In genomic region chr3:144556392-144556791, GRCh38 we compare ENCODE assay signal across 11 cellular contexts.
DNase-seq lines count a peak whose midpoint lies in the region; ATAC-seq, FAIRE-seq and TF ChIP-seq lines count a peak whose summit lies in the region.
"Had no signal": no experiment of that assay in that cellular context is flagged by ENCODE, and none has a peak within 500 bp of the region (broad histone marks: within the 10 kb centered on the region; RNA-seq: fewer than 3 reads in every experiment).

No MANE protein-coding gene starts in this region.

- no peaks in the 10 kb centered on the region for H3K9me3 Mint-ChIP-seq in activated CD4-positive, alpha-beta memory T cell treated with anti-CD3 and anti-CD28 coated beads, Interleukin-2, amount 10 ng/mL, durations not matched to agents 7 days and 5 days
- no peaks in the 10 kb centered on the region for H3K9me3 Mint-ChIP-seq in endodermal cell

- H3K36me3 Mint-ChIP-seq in activated CD4-positive, alpha-beta memory T cell treated with anti-CD3 and anti-CD28 coated beads, Interleukin-2, amount 10 ng/mL, durations not matched to agents 7 days and 5 days (ENCODE audit: low read depth) = no peaks in the 10 kb centered on the region
- no peaks in the 10 kb centered on the region for H3K36me3 Mint-ChIP-seq in endodermal cell (ENCODE audit: low read depth)

- H3K27ac ChIP-seq in pancreas (no peak overlapping the region), endodermal cell (ENCODE audit: low read depth, low read length) (no peak overlapping the region)
- H3K27ac ChIP-seq: SJCRH30 had no signal

- 76 to 85% methylated on average over 3 of the region's 3 CpGs for WGBS in pancreas, 2 donors
- WGBS in endodermal cell (ENCODE audit: insufficient coverage in 1 of 2, insufficient read length in 1 of 2), 2 experiments = 94 to 95% methylated on average over 2 to 3 of the region's 3 CpGs

- intact Hi-C loops in pancreas (cut with DNase I) = no loop called here
- intact Hi-C loops in left ventricle myocardium superior (cut with micrococcal nuclease) = no loop called here

- H3K27ac Mint-ChIP-seq in activated CD4-positive, alpha-beta memory T cell treated with anti-CD3 and anti-CD28 coated beads, Interleukin-2, amount 10 ng/mL, durations not matched to agents 7 days and 5 days = no peak overlapping the region
- no peak overlapping the region for H3K27ac Mint-ChIP-seq in endodermal cell
- H3K27ac Mint-ChIP-seq: dendritic cell treated with granulocyte-macrophage colony-stimulating factor and Interleukin-4, amounts not matched to agents 40 ng/mL and 50 ng/mL, for 4 days had no signal

- H3K27me3 Mint-ChIP-seq in activated CD4-positive, alpha-beta memory T cell treated with anti-CD3 and anti-CD28 coated beads, Interleukin-2, amount 10 ng/mL, durations not matched to agents 7 days and 5 days = no peaks in the 10 kb centered on the region
- no peaks in the 10 kb centered on the region for H3K27me3 Mint-ChIP-seq in endodermal cell (ENCODE audit: insufficient read depth)
- H3K27me3 Mint-ChIP-seq: dendritic cell treated with granulocyte-macrophage colony-stimulating factor and Interleukin-4, amounts not matched to agents 40 ng/mL and 50 ng/mL, for 4 days had no signal

- H3K4me3 Mint-ChIP-seq in activated CD4-positive, alpha-beta memory T cell treated with anti-CD3 and anti-CD28 coated beads, Interleukin-2, amount 10 ng/mL, durations not matched to agents 7 days and 5 days = no peak overlapping the region
- no peak overlapping the region for H3K4me3 Mint-ChIP-seq in endodermal cell
- H3K4me3 Mint-ChIP-seq: dendritic cell treated with granulocyte-macrophage colony-stimulating factor and Interleukin-4, amounts not matched to agents 40 ng/mL and 50 ng/mL, for 4 days had no signal

- CTCF ChIA-PET in activated CD4-positive, alpha-beta memory T cell treated with anti-CD3 and anti-CD28 coated beads, Interleukin-2, amount 10 ng/mL, durations not matched to agents 7 days and 5 days (lab: Charles Lee) = no interaction called here

- no peak for FAIRE-seq in pancreas (lab: Jason Lieb, UNC)

- H3K4me1 ChIP-seq in pancreas (no peaks in the 10 kb centered on the region), endodermal cell (ENCODE audit: control insufficient read depth, insufficient read depth, low read length) (peaks cover 8% of the 10 kb centered on the region)
- H3K4me1 ChIP-seq: SJCRH30 had no signal

- H3K27me3 ChIP-seq in pancreas (no peaks in the 10 kb centered on the region), endodermal cell (ENCODE audit: control insufficient read depth, insufficient read depth, low read length, poor library complexity, severe bottlenecking) (no peaks in the 10 kb centered on the region)
- H3K27me3 ChIP-seq: SJCRH30 had no signal

- no peak overlapping the region for H3K4me3 ChIP-seq in NB4 (ENCODE audit: low read depth, low read length)
- no peak overlapping the region for H3K4me3 ChIP-seq in pancreas
- H3K4me3 ChIP-seq in endodermal cell (ENCODE audit: low read length) = no peak overlapping the region
- H3K4me3 ChIP-seq: SJCRH30 had no signal

- peak; percentile 40 for DNase-seq in NB4 (ENCODE audit: low read depth)
- no peak for DNase-seq in pancreas
- DNase-seq in left ventricle myocardium superior = no peak
- DNase-seq in activated CD4-positive, alpha-beta memory T cell treated with anti-CD3 and anti-CD28 coated beads, Interleukin-2, amount 10 ng/mL, durations not matched to agents 7 days and 5 days = no peak
- no peak for DNase-seq in endodermal cell
- DNase-seq: activated T-cell treated with anti-CD3 and anti-CD28 coated beads for 4 hours, occipital lobe, SJCRH30 had no signal

- TF ChIP-seq POLR2A in NB4 (IDR thresholded peaks at IDR 0.05; ENCODE audit: extremely low read depth, insufficient read length) = no peak

- POLR2A ChIA-PET in activated CD4-positive, alpha-beta memory T cell treated with anti-CD3 and anti-CD28 coated beads, Interleukin-2, amount 10 ng/mL, durations not matched to agents 7 days and 5 days (lab: Charles Lee) = no interaction called here

- no peak for TF ChIP-seq CTCF in NB4 (IDR thresholded peaks at IDR 0.05; ENCODE audit: low read depth, low read length)
- no peak for TF ChIP-seq CTCF in pancreas (IDR thresholded peaks at IDR 0.05)
- no peak for TF ChIP-seq CTCF in endodermal cell (conservative IDR thresholded peaks at IDR 0.05)

- H3K9me3 ChIP-seq in pancreas = no peaks in the 10 kb centered on the region
- no peaks in the 10 kb centered on the region for H3K9me3 ChIP-seq in endodermal cell (ENCODE audit: control insufficient read depth, low read length)
- H3K9me3 ChIP-seq: SJCRH30 had no signal

- no peaks in the 10 kb centered on the region for H3K36me3 ChIP-seq in pancreas
- no peaks in the 10 kb centered on the region for H3K36me3 ChIP-seq in endodermal cell (ENCODE audit: control insufficient read depth, insufficient read depth, low read length)
- H3K36me3 ChIP-seq: SJCRH30 had no signal

- H3K4me1 Mint-ChIP-seq in activated CD4-positive, alpha-beta memory T cell treated with anti-CD3 and anti-CD28 coated beads, Interleukin-2, amount 10 ng/mL, durations not matched to agents 7 days and 5 days = no peaks in the 10 kb centered on the region
- H3K4me1 Mint-ChIP-seq in endodermal cell = peaks cover 20% of the 10 kb centered on the region

- no peak overlapping the region for H3K9ac ChIP-seq in endodermal cell (ENCODE audit: extremely low read depth, low read length, poor library complexity, severe bottlenecking)

- ATAC-seq in GM19452 (IDR thresholded peaks at IDR 0.05; ENCODE audit: unreplicated experiment) (peak; percentile 80), HG03025 (IDR thresholded peaks at IDR 0.05; ENCODE audit: low FRiP score, unreplicated experiment) (peak; percentile 85), pancreas (no peak), left ventricle myocardium superior (no peak)

Comparison
In these comparisons a context has a peak if more than half of its experiments do, and no peak if none do; other contexts are left out.
1. ATAC-seq: peak in GM19452 (single experiment) and HG03025 (single experiment); none in pancreas (0 of 4) and left ventricle myocardium superior (single experiment).